In the genomic region with DNA sequence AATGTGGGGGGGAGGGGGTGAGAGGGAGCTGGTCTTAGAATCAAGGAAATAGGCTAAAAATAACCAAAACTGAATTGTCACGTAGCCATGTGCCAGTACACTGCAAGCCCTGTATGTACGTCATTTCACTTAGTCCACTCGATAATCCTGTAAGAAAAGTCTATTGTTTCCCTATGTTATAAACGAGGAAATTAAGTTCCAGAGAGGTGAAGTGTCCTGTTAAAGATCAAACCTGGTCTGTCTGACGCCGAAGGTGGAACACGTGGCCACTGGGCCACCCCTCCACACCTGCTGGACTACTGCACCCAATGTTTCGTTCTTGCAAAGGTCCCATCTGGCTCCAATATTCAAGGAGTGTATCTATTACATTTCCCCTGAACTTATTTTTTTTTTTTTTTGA, we compare ENCODE assay signal across 19 cellular contexts. TPM values are rescaled to one million over a fixed set of nuclear protein-coding genes. Genes with fewer than 3 reads are reported as not detected.
DNase-seq lines count a peak whose midpoint lies in the region; ATAC-seq, FAIRE-seq and TF ChIP-seq lines count a peak whose summit lies in the region.
"Had no signal": no experiment of that assay in that cellular context is flagged by ENCODE, and none has a peak within 500 bp of the region (broad histone marks: within the 10 kb centered on the region; RNA-seq: fewer than 3 reads in every experiment).

No MANE protein-coding gene starts in this region.

- no peak for TF ChIP-seq CTCF in K562 (IDR thresholded peaks at IDR 0.05 in 2 of 3, conservative IDR thresholded peaks at IDR 0.05 in 1 of 3; ENCODE audit: insufficient read depth in 2 of 3, low read depth in 1 of 3, low read length in 3 of 3)
- no peak for TF ChIP-seq CTCF in upper lobe of right lung (IDR thresholded peaks at IDR 0.05)

- in situ Hi-C loops in K562 (cut with MboI): no loop called here

- no peak for TF ChIP-seq EP300 in K562 (IDR thresholded peaks at IDR 0.05; ENCODE audit: low read length)

- POLR2A ChIA-PET in K562 (lab: Yijun Ruan, JAX): no interaction called here

- H3K9ac ChIP-seq in K562 (ENCODE audit: insufficient read depth in 1 of 2, low read depth in 2 of 2, low read length in 2 of 2): no peak overlapping the region

- H3K27ac ChIP-seq in K562 (ENCODE audit: extremely low read depth, low read depth, low read length) (no peak overlapping the region), upper lobe of right lung (peak overlapping the region; percentile 47)
- H3K27ac ChIP-seq: psoas muscle had no signal

- H2AFZ ChIP-seq in K562 (ENCODE audit: low read depth, low read length): no peak overlapping the region

- H3K9me3 ChIP-seq in K562 (replicated peaks; ENCODE audit: control insufficient read depth, insufficient read depth, low read depth, low read length): no peaks in the 10 kb centered on the region
- no peaks in the 10 kb centered on the region for H3K9me3 ChIP-seq in upper lobe of right lung
- H3K9me3 ChIP-seq: Caco-2, HAP-1, psoas muscle had no signal

- CTCF ChIA-PET in K562 (lab: Yijun Ruan, JAX; ENCODE audit: low intra/inter-chr PET ratio): no interaction called here

- intact Hi-C loops in K562 (cut with micrococcal nuclease): no loop called here
- intact Hi-C loops in upper lobe of right lung (cut with DNase I): no loop called here

- no TSS peak for BruUV-seq in K562 (replicated peaks; lab: Mats Ljungman, UMichigan)

- peak in 2 of 3 experiments; percentile 35 to 49 for DNase-seq in NCI-H1417 (lab: John Stamatoyannopoulos, UW)
- no peak for DNase-seq in NCI-H1417 treated with DMSO at 0.1 percent for 48 hours (lab: John Stamatoyannopoulos, UW)
- no peak for DNase-seq in K562 (ENCODE audit: extremely low read depth in 1 of 4, low spot score in 3 of 4)
- DNase-seq in mucosa of gallbladder (ENCODE audit: low spot score): peak; percentile 74
- DNase-seq in upper lobe of right lung: no peak
- no peak for DNase-seq in SW 1271 (lab: John Stamatoyannopoulos, UW)
- no peak for DNase-seq in Kasumi-1 (lab: John Stamatoyannopoulos, UW)
- DNase-seq: 8988T; activated CD4-positive, CD25-positive, alpha-beta regulatory T cell treated with anti-CD3 and anti-CD28 coated beads, Interleukin-2, amount 50 U/mL, for 72 hours; erythroblast; mesenchymal stem cell; psoas muscle; stimulated activated CD4-positive, alpha-beta T cell treated with anti-CD3 and anti-CD28 coated beads, Interleukin-12 subunit alpha, Interleukin-12 subunit beta, amount 100 ng/mL, for 4 hours; T1000 had no signal

- H3K9me1 ChIP-seq in K562 (ENCODE audit: control insufficient read depth, insufficient read depth, low read length): no peaks in the 10 kb centered on the region

- TF ChIP-seq POLR2A in K562 (conservative IDR thresholded peaks at IDR 0.05): no peak

- H3K36me3 ChIP-seq in K562 (ENCODE audit: control insufficient read depth, insufficient read depth, low read length) (no peaks in the 10 kb centered on the region), upper lobe of right lung (no peaks in the 10 kb centered on the region)
- H3K36me3 ChIP-seq: HAP-1 had no signal

- H3K4me1 ChIP-seq in K562 (replicated peaks in 1 of 2; ENCODE audit: control insufficient read depth in 2 of 2, insufficient read depth in 2 of 2, low read length in 2 of 2) (peaks cover 0 to 8% of the 10 kb centered on the region in 2 experiments; a peak in 3 of 5 replicates), upper lobe of right lung (no peaks in the 10 kb centered on the region)
- H3K4me1 ChIP-seq: Caco-2, HAP-1, psoas muscle had no signal

- no peak for TF ChIP-seq RAD21 in K562 (CRISPR knock-in tag; conservative IDR thresholded peaks at IDR 0.05 in 1 of 2, IDR thresholded peaks at IDR 0.05 in 1 of 2)

- no peaks in the 10 kb centered on the region for H4K20me1 ChIP-seq in K562 (replicated peaks; ENCODE audit: control insufficient read depth, insufficient read depth, low read length)

- no peak for FAIRE-seq in K562 (lab: Jason Lieb, UNC)
- FAIRE-seq: frontal cortex, keratinocyte had no signal

- H3K79me2 ChIP-seq in K562 (ENCODE audit: control insufficient read depth, insufficient read depth, low read length): no peaks in the 10 kb centered on the region

- H3K27me3 ChIP-seq in K562 (ENCODE audit: control insufficient read depth in 2 of 2, insufficient read depth in 2 of 2, low read length in 2 of 2): peaks cover 12 to 26% of the 10 kb centered on the region in 2 experiments; a peak in 4 of 5 replicates
- peaks cover 6% of the 10 kb centered on the region for H3K27me3 ChIP-seq in upper lobe of right lung

- no peak overlapping the region for H3K4me2 ChIP-seq in K562 (ENCODE audit: insufficient read depth, low read length)

- WGBS in K562 (ENCODE audit: insufficient coverage, low coverage, missing lambda C conversion rate): 13% methylated on average over 8 of the region's 8 CpGs

- no peak overlapping the region for H3K4me3 ChIP-seq in K562
- no peak overlapping the region for H3K4me3 ChIP-seq in upper lobe of right lung
- H3K4me3 ChIP-seq: HAP-1, psoas muscle had no signal

- ATAC-seq in K562 (no peak), upper lobe of right lung (peak; percentile 66), HG03342 (IDR thresholded peaks at IDR 0.05; ENCODE audit: unreplicated experiment) (no peak)
- ATAC-seq: psoas muscle had no signal

TF ChIP-seq in K562, 482 proteins besides CTCF, POLR2A, EP300 and RAD21:
- 0 out of 2 replicates have a peak, but pooled peaks have one; percentile 37 for TF ChIP-seq L3MBTL2 (IDR thresholded peaks at IDR 0.05)
- TF ChIP-seq ZNF436 (CRISPR knock-in tag; IDR thresholded peaks at IDR 0.05): no peak

RNA-seq across cellular contexts. Expression of a gene that starts 29.6 kb away (rescaled TPM):
- 0.83 and 0.92 TPM in 2 replicates for total RNA-seq in K562 (2011; cell fraction: chromatin; rRNA removed; ENCODE audit: low replicate concordance)
- 0.33 and 0.53 TPM in 2 replicates for total RNA-seq in K562 (2011; cell fraction: nucleolus; rRNA removed)
- total RNA-seq in K562 (2011; cell fraction: nucleoplasm; rRNA removed): 0.73 and 1.1 TPM in 2 replicates
- total RNA-seq in K562 (2014; rRNA removed) (0.45 and 0.49 TPM in 2 replicates), K562 (2014; rRNA removed; fragmentation: Illumina TruSeq; extraction: Trizol) (0.44 and 0.45 TPM in 2 replicates), K562 (2015; rRNA removed; fragmentation: Illumina TruSeq; extraction: Trizol) (0.34 and 0.36 TPM in 2 replicates), K562 (2021) (1.00 and 1.1 TPM in 2 replicates), mucosa of gallbladder (73.0 TPM), upper lobe of right lung (22.0 TPM)
- polyA plus RNA-seq in K562 (2011; rRNA removed) (0.26 and 0.54 TPM in 2 replicates), K562 (2014; fragmentation: Illumina TruSeq; extraction: Trizol) (0.51 and 0.58 TPM in 2 replicates), K562 (2014; fragmentation: Nextera tagmentation; extraction: Ambion mirVana) (under 1 TPM; 0.08 to 0.15 TPM), K562 (2014; rRNA removed) (0.42 and 0.74 TPM in 2 replicates)
- 0.56 and 1.3 TPM in 2 replicates for polyA plus RNA-seq in K562 (2011; cell fraction: cytosol; rRNA removed)
- 0.87 and 1.6 TPM in 2 replicates for polyA plus RNA-seq in K562 (2011; cell fraction: nucleus; rRNA removed)
- 0.27 and 1.2 TPM in 2 replicates for polyA plus RNA-seq in K562 (2012)
- polyA minus RNA-seq in K562 (2011; rRNA and poly(A)+ RNA removed): 0.51 and 0.74 TPM in 2 replicates
- 0.48 and 0.73 TPM in 2 replicates for polyA minus RNA-seq in K562 (2011; cell fraction: cytosol; rRNA and poly(A)+ RNA removed)
- 0.22 and 0.27 TPM in 2 replicates for polyA minus RNA-seq in K562 (2011; cell fraction: nucleus; rRNA and poly(A)+ RNA removed)

Comparison
In these comparisons a context has a peak if more than half of its experiments do, and no peak if none do; other contexts are left out.
1. DNase-seq: peak in NCI-H1417 (2 of 3) and mucosa of gallbladder (single experiment); none in NCI-H1417 treated with DMSO at 0.1 percent for 48 hours (single experiment), K562 (0 of 4), upper lobe of right lung (single experiment), SW 1271 (0 of 2) and Kasumi-1 (0 of 2).
2. RNA of a gene that starts 29.6 kb away (total RNA-seq): 73.0 TPM in mucosa of gallbladder (single experiment) and 22.0 TPM in upper lobe of right lung (single experiment); 0.33 to 1.1 TPM in K562; every median in the first group is over 10 times any median in the second.